In the genomic region with DNA sequence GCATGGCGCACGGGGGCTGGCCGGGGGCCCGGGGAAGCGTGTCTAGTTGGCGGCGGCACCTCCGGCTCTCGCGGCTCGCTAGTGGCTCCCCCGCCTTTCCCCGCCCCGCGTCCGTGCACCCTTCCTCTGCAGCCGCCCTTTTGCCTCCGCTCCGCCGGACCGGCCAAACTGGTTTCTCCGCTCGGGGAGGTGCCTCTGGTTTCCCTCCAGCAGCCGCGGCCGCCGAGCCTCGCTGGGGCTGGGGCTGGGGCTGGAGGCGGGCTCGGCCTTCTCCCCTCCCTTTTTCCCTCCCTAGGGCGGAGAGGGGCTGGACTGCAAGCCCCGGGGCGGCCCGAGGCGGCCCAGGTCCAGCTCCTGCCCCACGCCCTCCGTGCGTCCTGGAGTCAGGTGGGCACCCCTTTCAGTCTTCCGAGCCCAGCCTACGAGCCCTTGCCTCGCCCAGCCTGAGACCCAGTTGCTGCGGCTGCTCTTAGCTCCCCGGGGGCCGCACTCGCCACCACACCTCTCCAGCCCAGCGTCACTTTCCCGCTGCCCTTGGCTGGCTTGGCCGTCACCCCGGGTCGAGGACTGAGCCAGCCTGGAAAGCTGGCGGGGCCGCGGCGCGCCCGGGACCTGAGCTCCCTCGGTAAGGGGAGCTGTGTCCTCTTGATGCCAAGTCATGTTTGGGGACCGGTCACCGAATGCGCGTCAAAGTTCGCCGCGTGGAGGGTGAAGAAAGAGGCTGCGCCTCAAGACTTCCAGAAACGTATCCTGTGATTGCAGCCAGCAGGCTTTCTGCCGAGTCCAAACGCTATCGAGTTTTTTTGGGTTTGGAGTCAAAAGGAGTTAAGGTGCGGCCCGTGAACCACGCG, we compare ENCODE assay signal across 1 cellular context.
A peak's percentile ranks its signal among the peaks of the same experiment; 100 is the strongest.
TF ChIP-seq lines count a peak whose summit lies in the region.

A gene (minus strand): TSS at position 197 of the 851 bp plus-strand sequence. CDS start 71,508 bp downstream, outside the sequence.

TF ChIP-seq in HepG2, 621 proteins besides CTCF, POLR2A, EP300 and RAD21 (continued from another document and continues in another):
- TF ChIP-seq, protein P1, sequence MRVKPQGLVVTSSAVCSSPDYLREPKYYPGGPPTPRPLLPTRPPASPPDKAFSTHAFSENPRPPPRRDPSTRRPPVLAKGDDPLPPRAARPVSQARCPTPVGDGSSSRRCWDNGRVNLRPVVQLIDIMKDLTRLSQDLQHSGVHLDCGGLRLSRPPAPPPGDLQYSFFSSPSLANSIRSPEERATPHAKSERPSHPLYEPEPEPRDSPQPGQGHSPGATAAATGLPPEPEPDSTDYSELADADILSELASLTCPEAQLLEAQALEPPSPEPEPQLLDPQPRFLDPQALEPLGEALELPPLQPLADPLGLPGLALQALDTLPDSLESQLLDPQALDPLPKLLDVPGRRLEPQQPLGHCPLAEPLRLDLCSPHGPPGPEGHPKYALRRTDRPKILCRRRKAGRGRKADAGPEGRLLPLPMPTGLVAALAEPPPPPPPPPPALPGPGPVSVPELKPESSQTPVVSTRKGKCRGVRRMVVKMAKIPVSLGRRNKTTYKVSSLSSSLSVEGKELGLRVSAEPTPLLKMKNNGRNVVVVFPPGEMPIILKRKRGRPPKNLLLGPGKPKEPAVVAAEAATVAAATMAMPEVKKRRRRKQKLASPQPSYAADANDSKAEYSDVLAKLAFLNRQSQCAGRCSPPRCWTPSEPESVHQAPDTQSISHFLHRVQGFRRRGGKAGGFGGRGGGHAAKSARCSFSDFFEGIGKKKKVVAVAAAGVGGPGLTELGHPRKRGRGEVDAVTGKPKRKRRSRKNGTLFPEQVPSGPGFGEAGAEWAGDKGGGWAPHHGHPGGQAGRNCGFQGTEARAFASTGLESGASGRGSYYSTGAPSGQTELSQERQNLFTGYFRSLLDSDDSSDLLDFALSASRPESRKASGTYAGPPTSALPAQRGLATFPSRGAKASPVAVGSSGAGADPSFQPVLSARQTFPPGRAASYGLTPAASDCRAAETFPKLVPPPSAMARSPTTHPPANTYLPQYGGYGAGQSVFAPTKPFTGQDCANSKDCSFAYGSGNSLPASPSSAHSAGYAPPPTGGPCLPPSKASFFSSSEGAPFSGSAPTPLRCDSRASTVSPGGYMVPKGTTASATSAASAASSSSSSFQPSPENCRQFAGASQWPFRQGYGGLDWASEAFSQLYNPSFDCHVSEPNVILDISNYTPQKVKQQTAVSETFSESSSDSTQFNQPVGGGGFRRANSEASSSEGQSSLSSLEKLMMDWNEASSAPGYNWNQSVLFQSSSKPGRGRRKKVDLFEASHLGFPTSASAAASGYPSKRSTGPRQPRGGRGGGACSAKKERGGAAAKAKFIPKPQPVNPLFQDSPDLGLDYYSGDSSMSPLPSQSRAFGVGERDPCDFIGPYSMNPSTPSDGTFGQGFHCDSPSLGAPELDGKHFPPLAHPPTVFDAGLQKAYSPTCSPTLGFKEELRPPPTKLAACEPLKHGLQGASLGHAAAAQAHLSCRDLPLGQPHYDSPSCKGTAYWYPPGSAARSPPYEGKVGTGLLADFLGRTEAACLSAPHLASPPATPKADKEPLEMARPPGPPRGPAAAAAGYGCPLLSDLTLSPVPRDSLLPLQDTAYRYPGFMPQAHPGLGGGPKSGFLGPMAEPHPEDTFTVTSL (CRISPR knock-in tag; IDR thresholded peaks at IDR 0.05; ENCODE audit: borderline replicate concordance) = no peak; the same call in 1 of the 2 replicates
- TF ChIP-seq ZNF558 (CRISPR knock-in tag; IDR thresholded peaks at IDR 0.05; ENCODE audit: borderline replicate concordance) (0 out of 2 replicates have a peak, but pooled peaks have one; percentile 58), NKX3-1 (CRISPR knock-in tag; IDR thresholded peaks at IDR 0.05) (no peak), CCAR2 (optimal IDR thresholded peaks at IDR 0.05; ENCODE audit: low read depth, low read length) (no peak), FOXJ3 (CRISPR knock-in tag; IDR thresholded peaks at IDR 0.05; ENCODE audit: borderline replicate concordance) (no peak), ZFP36L2 (CRISPR knock-in tag; IDR thresholded peaks at IDR 0.05) (no peak), FOSL2 (CRISPR knock-in tag; IDR thresholded peaks at IDR 0.05) (peak; percentile 24; the same call in 1 of the 2 replicates), ZNF567 (CRISPR knock-in tag; IDR thresholded peaks at IDR 0.05; ENCODE audit: borderline replicate concordance) (no peak), SCMH1 (CRISPR knock-in tag; IDR thresholded peaks at IDR 0.05; ENCODE audit: borderline replicate concordance) (no peak), ZIK1 (CRISPR knock-in tag; IDR thresholded peaks at IDR 0.05; ENCODE audit: borderline replicate concordance, low read depth) (no peak), ZNF225 (CRISPR knock-in tag; IDR thresholded peaks at IDR 0.05) (no peak), ZNF749 (CRISPR knock-in tag; IDR thresholded peaks at IDR 0.05; ENCODE audit: borderline replicate concordance) (no peak), ZNF230 (CRISPR knock-in tag; IDR thresholded peaks at IDR 0.05) (no peak), HOXA5 (CRISPR knock-in tag; IDR thresholded peaks at IDR 0.05) (no peak), ZNF234 (CRISPR knock-in tag; conservative IDR thresholded peaks at IDR 0.05) (no peak), FOXK1 (CRISPR knock-in tag; IDR thresholded peaks at IDR 0.05; ENCODE audit: borderline replicate concordance, low read depth) (no peak), ZNF446 (CRISPR knock-in tag; IDR thresholded peaks at IDR 0.05) (no peak), KAT7 (CRISPR knock-in tag; IDR thresholded peaks at IDR 0.05; ENCODE audit: borderline replicate concordance) (no peak; the same call in 1 of the 2 replicates), ZNF430 (CRISPR knock-in tag; IDR thresholded peaks at IDR 0.05) (no peak), REPIN1 (CRISPR knock-in tag; IDR thresholded peaks at IDR 0.05; ENCODE audit: borderline replicate concordance, low read depth) (0 out of 2 replicates have a peak, but pooled peaks have one; percentile 31), TCF12 (IDR thresholded peaks at IDR 0.05) (no peak), TCF12 (CRISPR knock-in tag; IDR thresholded peaks at IDR 0.05) (no peak), ZNF282 (IDR thresholded peaks at IDR 0.05; ENCODE audit: partially characterized antibody) (no peak), ZNF160 (CRISPR knock-in tag; IDR thresholded peaks at IDR 0.05) (no peak), ZNF652 (CRISPR knock-in tag; IDR thresholded peaks at IDR 0.05; ENCODE audit: borderline replicate concordance, low read depth) (no peak), NFYC (CRISPR knock-in tag; IDR thresholded peaks at IDR 0.05) (no peak), AKAP8 (CRISPR knock-in tag; IDR thresholded peaks at IDR 0.05) (no peak), POLR2G (IDR thresholded peaks at IDR 0.05; ENCODE audit: low read depth, low read length) (peak; percentile 71), ZFX (CRISPR knock-in tag; IDR thresholded peaks at IDR 0.05; ENCODE audit: low read depth) (peak; percentile 46), ZMAT3 (CRISPR knock-in tag; conservative IDR thresholded peaks at IDR 0.05) (no peak)
- TF ChIP-seq, protein P2, sequence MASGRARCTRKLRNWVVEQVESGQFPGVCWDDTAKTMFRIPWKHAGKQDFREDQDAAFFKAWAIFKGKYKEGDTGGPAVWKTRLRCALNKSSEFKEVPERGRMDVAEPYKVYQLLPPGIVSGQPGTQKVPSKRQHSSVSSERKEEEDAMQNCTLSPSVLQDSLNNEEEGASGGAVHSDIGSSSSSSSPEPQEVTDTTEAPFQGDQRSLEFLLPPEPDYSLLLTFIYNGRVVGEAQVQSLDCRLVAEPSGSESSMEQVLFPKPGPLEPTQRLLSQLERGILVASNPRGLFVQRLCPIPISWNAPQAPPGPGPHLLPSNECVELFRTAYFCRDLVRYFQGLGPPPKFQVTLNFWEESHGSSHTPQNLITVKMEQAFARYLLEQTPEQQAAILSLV (CRISPR knock-in tag; IDR thresholded peaks at IDR 0.05; ENCODE audit: borderline replicate concordance) = no peak
- TF ChIP-seq, protein P3, sequence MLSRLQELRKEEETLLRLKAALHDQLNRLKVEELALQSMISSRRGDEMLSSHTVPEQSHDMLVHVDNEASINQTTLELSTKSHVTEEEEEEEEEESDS (CRISPR knock-in tag; IDR thresholded peaks at IDR 0.05; ENCODE audit: borderline replicate concordance) = no peak
- TF ChIP-seq, protein P4, sequence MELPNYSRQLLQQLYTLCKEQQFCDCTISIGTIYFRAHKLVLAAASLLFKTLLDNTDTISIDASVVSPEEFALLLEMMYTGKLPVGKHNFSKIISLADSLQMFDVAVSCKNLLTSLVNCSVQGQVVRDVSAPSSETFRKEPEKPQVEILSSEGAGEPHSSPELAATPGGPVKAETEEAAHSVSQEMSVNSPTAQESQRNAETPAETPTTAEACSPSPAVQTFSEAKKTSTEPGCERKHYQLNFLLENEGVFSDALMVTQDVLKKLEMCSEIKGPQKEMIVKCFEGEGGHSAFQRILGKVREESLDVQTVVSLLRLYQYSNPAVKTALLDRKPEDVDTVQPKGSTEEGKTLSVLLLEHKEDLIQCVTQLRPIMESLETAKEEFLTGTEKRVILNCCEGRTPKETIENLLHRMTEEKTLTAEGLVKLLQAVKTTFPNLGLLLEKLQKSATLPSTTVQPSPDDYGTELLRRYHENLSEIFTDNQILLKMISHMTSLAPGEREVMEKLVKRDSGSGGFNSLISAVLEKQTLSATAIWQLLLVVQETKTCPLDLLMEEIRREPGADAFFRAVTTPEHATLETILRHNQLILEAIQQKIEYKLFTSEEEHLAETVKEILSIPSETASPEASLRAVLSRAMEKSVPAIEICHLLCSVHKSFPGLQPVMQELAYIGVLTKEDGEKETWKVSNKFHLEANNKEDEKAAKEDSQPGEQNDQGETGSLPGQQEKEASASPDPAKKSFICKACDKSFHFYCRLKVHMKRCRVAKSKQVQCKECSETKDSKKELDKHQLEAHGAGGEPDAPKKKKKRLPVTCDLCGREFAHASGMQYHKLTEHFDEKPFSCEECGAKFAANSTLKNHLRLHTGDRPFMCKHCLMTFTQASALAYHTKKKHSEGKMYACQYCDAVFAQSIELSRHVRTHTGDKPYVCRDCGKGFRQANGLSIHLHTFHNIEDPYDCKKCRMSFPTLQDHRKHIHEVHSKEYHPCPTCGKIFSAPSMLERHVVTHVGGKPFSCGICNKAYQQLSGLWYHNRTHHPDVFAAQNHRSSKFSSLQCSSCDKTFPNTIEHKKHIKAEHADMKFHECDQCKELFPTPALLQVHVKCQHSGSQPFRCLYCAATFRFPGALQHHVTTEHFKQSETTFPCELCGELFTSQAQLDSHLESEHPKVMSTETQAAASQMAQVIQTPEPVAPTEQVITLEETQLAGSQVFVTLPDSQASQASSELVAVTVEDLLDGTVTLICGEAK (IDR thresholded peaks at IDR 0.05) = no peak
- TF ChIP-seq, protein P4 (CRISPR knock-in tag; IDR thresholded peaks at IDR 0.05) = 0 out of 2 replicates have a peak, but pooled peaks have one; percentile 29
- TF ChIP-seq, protein P5, sequence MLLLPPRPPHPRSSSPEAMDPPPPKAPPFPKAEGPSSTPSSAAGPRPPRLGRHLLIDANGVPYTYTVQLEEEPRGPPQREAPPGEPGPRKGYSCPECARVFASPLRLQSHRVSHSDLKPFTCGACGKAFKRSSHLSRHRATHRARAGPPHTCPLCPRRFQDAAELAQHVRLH (CRISPR knock-in tag; IDR thresholded peaks at IDR 0.05; ENCODE audit: borderline replicate concordance, low read depth) = 0 out of 2 replicates have a peak, but pooled peaks have one; percentile 55
- TF ChIP-seq, protein P6, sequence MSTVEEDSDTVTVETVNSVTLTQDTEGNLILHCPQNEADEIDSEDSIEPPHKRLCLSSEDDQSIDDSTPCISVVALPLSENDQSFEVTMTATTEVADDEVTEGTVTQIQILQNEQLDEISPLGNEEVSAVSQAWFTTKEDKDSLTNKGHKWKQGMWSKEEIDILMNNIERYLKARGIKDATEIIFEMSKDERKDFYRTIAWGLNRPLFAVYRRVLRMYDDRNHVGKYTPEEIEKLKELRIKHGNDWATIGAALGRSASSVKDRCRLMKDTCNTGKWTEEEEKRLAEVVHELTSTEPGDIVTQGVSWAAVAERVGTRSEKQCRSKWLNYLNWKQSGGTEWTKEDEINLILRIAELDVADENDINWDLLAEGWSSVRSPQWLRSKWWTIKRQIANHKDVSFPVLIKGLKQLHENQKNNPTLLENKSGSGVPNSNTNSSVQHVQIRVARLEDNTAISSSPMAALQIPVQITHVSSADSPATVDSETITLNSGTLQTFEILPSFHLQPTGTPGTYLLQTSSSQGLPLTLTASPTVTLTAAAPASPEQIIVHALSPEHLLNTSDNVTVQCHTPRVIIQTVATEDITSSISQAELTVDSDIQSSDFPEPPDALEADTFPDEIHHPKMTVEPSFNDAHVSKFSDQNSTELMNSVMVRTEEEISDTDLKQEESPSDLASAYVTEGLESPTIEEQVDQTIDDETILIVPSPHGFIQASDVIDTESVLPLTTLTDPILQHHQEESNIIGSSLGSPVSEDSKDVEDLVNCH (CRISPR knock-in tag; IDR thresholded peaks at IDR 0.05) = no peak
